In genomic region chr17:8254881-8255280, GRCh38 we compare ENCODE assay signal across 1 cellular context.
TF ChIP-seq lines count a peak whose summit lies in the region.

No MANE protein-coding gene starts in this region.

TF ChIP-seq in IMR-90, 13 proteins besides CTCF, POLR2A, EP300 and RAD21:
- TF ChIP-seq, protein P1, sequence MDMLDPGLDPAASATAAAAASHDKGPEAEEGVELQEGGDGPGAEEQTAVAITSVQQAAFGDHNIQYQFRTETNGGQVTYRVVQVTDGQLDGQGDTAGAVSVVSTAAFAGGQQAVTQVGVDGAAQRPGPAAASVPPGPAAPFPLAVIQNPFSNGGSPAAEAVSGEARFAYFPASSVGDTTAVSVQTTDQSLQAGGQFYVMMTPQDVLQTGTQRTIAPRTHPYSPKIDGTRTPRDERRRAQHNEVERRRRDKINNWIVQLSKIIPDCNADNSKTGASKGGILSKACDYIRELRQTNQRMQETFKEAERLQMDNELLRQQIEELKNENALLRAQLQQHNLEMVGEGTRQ (IDR thresholded peaks at IDR 0.05; ENCODE audit: low read depth, low read length): no peak
- TF ChIP-seq MAFK (IDR thresholded peaks at IDR 0.05; ENCODE audit: low read depth, low read length): no peak
- TF ChIP-seq CEBPB (IDR thresholded peaks at IDR 0.05; ENCODE audit: low read depth, low read length): no peak
